Comparison of ENCODE assay signal across 9 cellular contexts in the genomic region with DNA sequence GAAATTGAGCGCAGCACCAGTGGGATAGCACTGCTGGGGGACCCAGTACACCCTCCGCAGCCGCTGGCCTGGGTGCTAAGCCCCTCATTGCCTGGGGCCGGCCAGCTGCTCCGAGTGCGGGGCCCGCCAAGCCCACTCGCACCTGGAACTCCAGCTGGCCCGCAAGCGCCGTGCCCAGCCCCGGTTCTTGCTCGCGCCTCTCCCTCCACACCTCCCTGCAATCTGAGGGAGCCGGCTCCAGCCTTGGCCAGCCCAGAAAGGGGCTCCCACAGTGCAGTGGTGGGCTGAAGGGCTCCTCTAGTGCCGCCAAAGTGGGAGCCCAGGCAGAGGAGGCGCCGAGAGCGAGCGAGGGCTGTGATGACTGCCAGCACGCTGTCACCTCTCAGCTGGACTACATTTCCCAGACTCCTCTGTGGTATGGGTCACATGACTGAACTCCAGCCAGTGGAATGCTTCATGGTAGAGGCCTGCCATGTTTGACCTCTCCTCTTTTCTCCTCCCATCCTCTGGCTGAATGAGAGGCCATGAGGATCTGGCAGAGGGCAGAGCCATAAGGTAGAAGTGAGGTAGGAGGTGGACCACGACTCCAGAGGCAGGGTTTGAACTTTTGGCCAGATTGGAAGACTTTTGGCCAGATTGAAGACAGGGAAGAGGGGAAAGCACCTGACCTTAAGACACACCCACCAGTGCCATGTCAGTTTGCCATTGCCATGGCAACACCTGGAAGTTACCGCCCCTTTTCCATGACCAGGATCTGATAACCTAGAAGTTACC. TPM values are rescaled to one million over a fixed set of nuclear protein-coding genes. Genes with fewer than 3 reads are reported as not detected.
DNase-seq lines count a peak whose midpoint lies in the region; ATAC-seq and TF ChIP-seq lines count a peak whose summit lies in the region.
"Had no signal": no experiment of that assay in that cellular context is flagged by ENCODE, and none has a peak within 500 bp of the region (broad histone marks: within the 10 kb centered on the region; RNA-seq: fewer than 3 reads in every experiment).

No MANE protein-coding gene starts in this region.

- peak; percentile 16 for DNase-seq in NCI-H2227 (lab: John Stamatoyannopoulos, UW; ENCODE audit: unreplicated experiment)
- no peak for DNase-seq in NCI-H2227 treated with DMSO at 0.1 percent for 48 hours (lab: John Stamatoyannopoulos, UW)
- peak; percentile 35 for DNase-seq in Jurkat, Clone E6-1 (ENCODE audit: low read depth, low spot score)
- DNase-seq in natural killer cell: no peak
- no peak for DNase-seq in glutamatergic neuron

- peaks cover 4% of the 10 kb centered on the region for H3K4me1 Mint-ChIP-seq in activated T-helper 17 cell treated with anti-CD3 and anti-CD28 coated beads, Interleukin-2, amount 50 U/mL, for 72 hours
- no peaks in the 10 kb centered on the region for H3K4me1 Mint-ChIP-seq in natural killer cell
- peaks cover 11% of the 10 kb centered on the region for H3K4me1 Mint-ChIP-seq in glutamatergic neuron (ENCODE audit: low read depth, unreplicated experiment)

- H3K27ac Mint-ChIP-seq in activated T-helper 17 cell treated with anti-CD3 and anti-CD28 coated beads, Interleukin-2, amount 50 U/mL, for 72 hours: peak overlapping the region; percentile 31
- H3K27ac Mint-ChIP-seq in natural killer cell (no peak overlapping the region), glutamatergic neuron (ENCODE audit: unreplicated experiment) (no peak overlapping the region)

- no peak overlapping the region for H3K4me3 ChIP-seq in Jurkat, Clone E6-1 (ENCODE audit: low read length)

- intact Hi-C loops in natural killer cell (cut with micrococcal nuclease): no loop called here

- peak; percentile 84 for ATAC-seq in activated T-helper 17 cell treated with anti-CD3 and anti-CD28 coated beads, Interleukin-2, amount 50 U/mL, for 72 hours (replicated peaks)
- ATAC-seq in natural killer cell (peak in 2 of 3 donors; percentile 67), HG03039 (IDR thresholded peaks at IDR 0.05; ENCODE audit: unreplicated experiment) (no peak), GM19467 (IDR thresholded peaks at IDR 0.05; ENCODE audit: unreplicated experiment) (no peak)

- H3K36me3 Mint-ChIP-seq in activated T-helper 17 cell treated with anti-CD3 and anti-CD28 coated beads, Interleukin-2, amount 50 U/mL, for 72 hours (ENCODE audit: low read depth): no peaks in the 10 kb centered on the region
- H3K36me3 Mint-ChIP-seq in natural killer cell: no peaks in the 10 kb centered on the region
- no peaks in the 10 kb centered on the region for H3K36me3 Mint-ChIP-seq in glutamatergic neuron (ENCODE audit: unreplicated experiment)

- no peaks in the 10 kb centered on the region for H3K9me3 Mint-ChIP-seq in activated T-helper 17 cell treated with anti-CD3 and anti-CD28 coated beads, Interleukin-2, amount 50 U/mL, for 72 hours
- no peaks in the 10 kb centered on the region for H3K9me3 Mint-ChIP-seq in natural killer cell
- peaks cover 6% of the 10 kb centered on the region for H3K9me3 Mint-ChIP-seq in glutamatergic neuron (ENCODE audit: unreplicated experiment)

- TF ChIP-seq CTCF in natural killer cell (IDR thresholded peaks at IDR 0.05) (no peak), glutamatergic neuron (IDR thresholded peaks at IDR 0.05; ENCODE audit: partially characterized antibody, unreplicated experiment) (no peak)

- no peak overlapping the region for H3K4me3 Mint-ChIP-seq in activated T-helper 17 cell treated with anti-CD3 and anti-CD28 coated beads, Interleukin-2, amount 50 U/mL, for 72 hours
- no peak overlapping the region for H3K4me3 Mint-ChIP-seq in natural killer cell
- no peak overlapping the region for H3K4me3 Mint-ChIP-seq in glutamatergic neuron (ENCODE audit: unreplicated experiment)

- H3K27me3 Mint-ChIP-seq in activated T-helper 17 cell treated with anti-CD3 and anti-CD28 coated beads, Interleukin-2, amount 50 U/mL, for 72 hours: no peaks in the 10 kb centered on the region
- peaks cover 0 to 2% of the 10 kb centered on the region in 2 donors for H3K27me3 Mint-ChIP-seq in natural killer cell (ENCODE audit: low read depth in 2 of 2)
- peaks cover 5% of the 10 kb centered on the region for H3K27me3 Mint-ChIP-seq in glutamatergic neuron (ENCODE audit: unreplicated experiment)

RNA-seq across cellular contexts. Expression of gene MRGPRD, which starts 6.2 kb away (rescaled TPM):
- not detected for polyA plus RNA-seq in Jurkat, Clone E6-1 (2012; ENCODE audit: insufficient read depth, insufficient read length)
- total RNA-seq in activated T-helper 17 cell treated with anti-CD3 and anti-CD28 coated beads, Interleukin-2, amount 50 U/mL, for 72 hours: not detected
- total RNA-seq in natural killer cell (not detected), glutamatergic neuron (ENCODE audit: unreplicated experiment) (not detected)
- polyA plus RNA-seq: AG04450 had no signal

RNA-seq across cellular contexts. Expression of gene MRGPRF, which starts 38.4 kb away (rescaled TPM):
- polyA plus RNA-seq in Jurkat, Clone E6-1 (2012; ENCODE audit: insufficient read depth, insufficient read length): not detected
- not detected for total RNA-seq in activated T-helper 17 cell treated with anti-CD3 and anti-CD28 coated beads, Interleukin-2, amount 50 U/mL, for 72 hours
- not detected for total RNA-seq in natural killer cell
- total RNA-seq in glutamatergic neuron (ENCODE audit: unreplicated experiment): 1.0 TPM

Comparison
In these comparisons a context has a peak if more than half of its experiments do, and no peak if none do; other contexts are left out.
1. DNase-seq: peak in NCI-H2227 (single experiment) and Jurkat, Clone E6-1 (single experiment); none in NCI-H2227 treated with DMSO at 0.1 percent for 48 hours (single experiment), natural killer cell (single experiment) and glutamatergic neuron (single experiment).
2. ATAC-seq: peak in activated T-helper 17 cell treated with anti-CD3 and anti-CD28 coated beads, Interleukin-2, amount 50 U/mL, for 72 hours (single experiment) and natural killer cell (2 of 3); none in HG03039 (single experiment) and GM19467 (single experiment).